In the genomic region with DNA sequence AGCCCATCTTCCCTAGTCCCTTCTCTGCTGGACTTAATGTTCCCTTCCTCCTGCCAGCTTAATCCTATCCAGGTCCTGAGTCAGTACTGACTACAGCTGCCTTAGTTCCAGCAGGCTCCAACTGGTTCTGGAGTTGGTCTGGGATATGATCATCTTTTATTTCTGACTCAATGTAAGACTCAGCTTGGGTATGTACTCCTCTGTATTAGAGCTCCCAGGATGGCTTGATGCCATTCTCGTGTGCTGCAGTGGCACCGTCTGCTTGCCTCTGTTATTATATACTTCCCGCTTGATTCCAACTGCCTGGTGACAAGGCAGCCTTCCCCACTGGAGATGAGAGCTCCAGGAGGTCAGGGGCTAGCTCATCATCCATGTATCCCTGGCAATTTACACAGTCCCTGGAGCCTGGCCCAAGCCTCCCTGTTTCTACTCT, we compare ENCODE assay signal across 11 cellular contexts.
A peak's percentile ranks its signal among the peaks of the same experiment; 100 is the strongest.
DNase-seq lines count a peak whose midpoint lies in the region; ATAC-seq and TF ChIP-seq lines count a peak whose summit lies in the region.
"Had no signal": no experiment of that assay in that cellular context is flagged by ENCODE, and none has a peak within 500 bp of the region (broad histone marks: within the 10 kb centered on the region; RNA-seq: fewer than 3 reads in every experiment).

No MANE protein-coding gene starts in this region.

- peak overlapping the region in 1 of 2 donors; percentile 7 for H3K9ac ChIP-seq in stomach smooth muscle (ENCODE audit: low read length in 2 of 2)

- H3K4me1 Mint-ChIP-seq in CD4-positive, alpha-beta memory T cell = no peaks in the 10 kb centered on the region
- H3K4me1 Mint-ChIP-seq: CD8-positive, alpha-beta memory T cell had no signal

- no peak overlapping the region for H3K4me3 ChIP-seq in cardiac fibroblast (replicated peaks in 1 of 2; ENCODE audit: low read depth in 2 of 2, low read length in 2 of 2)
- H3K4me3 ChIP-seq in stomach smooth muscle (ENCODE audit: low read length in 2 of 2) = no peak overlapping the region
- no peak overlapping the region for H3K4me3 ChIP-seq in CD4-positive, alpha-beta memory T cell (ENCODE audit: low read length in 2 of 2)
- H3K4me3 ChIP-seq: cardiac muscle cell had no signal

- peaks cover 0 to 3% (median 0%) of the 10 kb centered on the region in 8 donors for H3K9me3 Mint-ChIP-seq in CD4-positive, alpha-beta memory T cell

- CTCF ChIA-PET in CD4-positive, alpha-beta memory T cell (lab: Charles Lee; ENCODE audit: partially characterized antibody) = no interaction called here

- ATAC-seq in HG03565 (IDR thresholded peaks at IDR 0.05; ENCODE audit: unreplicated experiment) (no peak), GM18907 (IDR thresholded peaks at IDR 0.05; ENCODE audit: unreplicated experiment) (no peak)

- peaks cover 0 to 2% of the 10 kb centered on the region in 2 donors for H3K9me3 ChIP-seq in stomach smooth muscle (ENCODE audit: control insufficient read depth in 2 of 2, low read length in 2 of 2)
- no peaks in the 10 kb centered on the region for H3K9me3 ChIP-seq in CD4-positive, alpha-beta memory T cell (ENCODE audit: control insufficient read depth in 1 of 2, low read length in 2 of 2)

- no peak overlapping the region for H3K27ac Mint-ChIP-seq in CD4-positive, alpha-beta memory T cell
- H3K27ac Mint-ChIP-seq: CD8-positive, alpha-beta memory T cell; mesothelial cell of epicardium had no signal

- no peaks in the 10 kb centered on the region for H3K36me3 ChIP-seq in stomach smooth muscle (ENCODE audit: control insufficient read depth in 2 of 2, insufficient read depth in 2 of 2, low read length in 2 of 2)
- H3K36me3 ChIP-seq in CD4-positive, alpha-beta memory T cell (ENCODE audit: insufficient read depth, low read length) = no peaks in the 10 kb centered on the region
- H3K36me3 ChIP-seq: cardiac muscle cell had no signal

- H3K4me3 Mint-ChIP-seq in CD4-positive, alpha-beta memory T cell = no peak overlapping the region
- H3K4me3 Mint-ChIP-seq: CD8-positive, alpha-beta memory T cell; mesothelial cell of epicardium had no signal

- no peak for TF ChIP-seq CTCF in cardiac fibroblast (IDR thresholded peaks at IDR 0.05; ENCODE audit: low read depth, low read length)

- POLR2A ChIA-PET in CD4-positive, alpha-beta memory T cell (lab: Charles Lee; ENCODE audit: partially characterized antibody) = no interaction called here

- no peaks in the 10 kb centered on the region for H3K27me3 ChIP-seq in stomach smooth muscle (ENCODE audit: control insufficient read depth in 1 of 2, insufficient read depth in 2 of 2, low read length in 2 of 2)
- no peaks in the 10 kb centered on the region for H3K27me3 ChIP-seq in CD4-positive, alpha-beta memory T cell (ENCODE audit: insufficient read depth, low read length)
- H3K27me3 ChIP-seq: cardiac muscle cell had no signal

- peak overlapping the region; percentile 67 for H3K27ac ChIP-seq in stomach smooth muscle (ENCODE audit: low read length)
- H3K27ac ChIP-seq in CD4-positive, alpha-beta memory T cell (ENCODE audit: low read depth, low read length) = no peak overlapping the region
- H3K27ac ChIP-seq: cardiac muscle cell had no signal

- peaks cover 13 to 17% of the 10 kb centered on the region in 2 donors for H3K27me3 Mint-ChIP-seq in CD4-positive, alpha-beta memory T cell

- peaks cover 2% of the 10 kb centered on the region for H3K4me1 ChIP-seq in stomach smooth muscle (ENCODE audit: control insufficient read depth, insufficient read depth, low read length)
- H3K4me1 ChIP-seq in CD4-positive, alpha-beta memory T cell (ENCODE audit: insufficient read depth, low read length) = no peaks in the 10 kb centered on the region

- no peaks in the 10 kb centered on the region for H3K36me3 Mint-ChIP-seq in CD4-positive, alpha-beta memory T cell
- H3K36me3 Mint-ChIP-seq: mesothelial cell of epicardium had no signal

- intact Hi-C loops in CD4-positive, alpha-beta memory T cell (cut with micrococcal nuclease) = no loop called here

- peak; percentile 86 for DNase-seq in LHCN-M2 (ENCODE audit: low read depth)
- peak; percentile 29 to 55 for DNase-seq in cardiac fibroblast (ENCODE audit: low read depth in 2 of 2)
- peak; percentile 34 for DNase-seq in kidney tubule cell (ENCODE audit: low spot score)
- DNase-seq in cerebellar nuclear complex (lab: John Stamatoyannopoulos, UW) = no peak
- DNase-seq in CD4-positive, alpha-beta memory T cell = no peak
- DNase-seq: CD8-positive, alpha-beta memory T cell had no signal

Comparison
In these comparisons a context has a peak if more than half of its experiments do, and no peak if none do; other contexts are left out.
1. DNase-seq: peak in LHCN-M2 (single experiment), cardiac fibroblast (2 of 2) and kidney tubule cell (single experiment); none in cerebellar nuclear complex (0 of 2) and CD4-positive, alpha-beta memory T cell (0 of 5).